ENCODE assay signal across 32 cellular contexts in genomic region chr4:112947616-112948015, GRCh38.
"Had no signal": no experiment of that assay in that cellular context is flagged by ENCODE, and none has a peak within 500 bp of the region (broad histone marks: within the 10 kb centered on the region; RNA-seq: fewer than 3 reads in every experiment).

No MANE protein-coding gene starts in this region.

- DNase-seq: activated CD4-positive, alpha-beta memory T cell treated with anti-CD3 and anti-CD28 coated beads for 36 hours; activated CD4-positive, alpha-beta T cell treated with anti-CD3 and anti-CD28 coated beads for 36 hours; activated CD4-positive, alpha-beta T cell treated with anti-CD3 and anti-CD28 coated beads, Interleukin-2, amount 10 ng/mL, durations not matched to agents 24 days and 14 days; activated CD4-positive, CD25-positive, alpha-beta regulatory T cell; activated CD4-positive, CD25-positive, alpha-beta regulatory T cell treated with anti-CD3 and anti-CD28 coated beads, Interleukin-2, amount 50 U/mL, for 72 hours; activated CD8-positive, alpha-beta memory T cell treated with anti-CD3 and anti-CD28 coated beads, Interleukin-2, amount 10 ng/mL, durations not matched to agents 7 days and 5 days; activated CD8-positive, alpha-beta memory T cell treated with anti-CD3 and anti-CD28 coated beads, Interleukin-2, amount 50 U/mL, for 4 hours; activated CD8-positive, alpha-beta T cell treated with anti-CD3 and anti-CD28 coated beads, Interleukin-2, amount 10 ng/mL, durations not matched to agents 7 days and 5 days; activated effector memory CD4-positive, alpha-beta T cell treated with anti-CD3 and anti-CD28 coated beads, Interleukin-2, amount 50 U/mL, for 16 hours; activated naive CD4-positive, alpha-beta T cell treated with anti-CD3 and anti-CD28 coated beads for 36 hours; activated naive CD8-positive, alpha-beta T cell treated with anti-CD3 and anti-CD28 coated beads for 36 hours; activated naive CD8-positive, alpha-beta T cell treated with anti-CD3 and anti-CD28 coated beads, Interleukin-2, amount 50 U/mL, for 24 hours; activated T-cell treated with anti-CD3 and anti-CD28 coated beads, Interleukin-2, amount 50 U/mL, for 1 hour; activated T-cell treated with anti-CD3 and anti-CD28 coated beads, Interleukin-2, amount 50 U/mL, for 48 hours; adrenal gland; amygdala; brain microvascular endothelial cell; effector CD4-positive, alpha-beta T cell; effector memory CD8-positive, alpha-beta T cell; esophagus squamous epithelium; foreskin melanocyte; heart right ventricle; T-helper 2 cell had no signal

- H3K4me3 Mint-ChIP-seq: activated CD4-positive, alpha-beta memory T cell treated with anti-CD3 and anti-CD28 coated beads for 36 hours; activated CD4-positive, alpha-beta T cell treated with anti-CD3 and anti-CD28 coated beads for 36 hours; activated CD4-positive, alpha-beta T cell treated with anti-CD3 and anti-CD28 coated beads, Interleukin-2, amount 10 ng/mL, durations not matched to agents 24 days and 14 days; activated CD8-positive, alpha-beta memory T cell treated with anti-CD3 and anti-CD28 coated beads, Interleukin-2, amount 10 ng/mL, durations not matched to agents 7 days and 5 days; activated CD8-positive, alpha-beta T cell treated with anti-CD3 and anti-CD28 coated beads, Interleukin-2, amount 10 ng/mL, durations not matched to agents 7 days and 5 days; activated naive CD4-positive, alpha-beta T cell treated with anti-CD3 and anti-CD28 coated beads for 36 hours; activated naive CD4-positive, alpha-beta T cell treated with anti-CD3 and anti-CD28 coated beads, Interleukin-2, amount 50 U/mL, for 24 hours; activated naive CD8-positive, alpha-beta T cell treated with anti-CD3 and anti-CD28 coated beads for 36 hours; activated naive CD8-positive, alpha-beta T cell treated with anti-CD3 and anti-CD28 coated beads, Interleukin-2, amount 50 U/mL, for 24 hours; activated T-helper 1 cell treated with anti-CD3 and anti-CD28 coated beads, Interleukin-12 subunit alpha, Interleukin-12 subunit beta, Interleukin-2, Interleukin-4 antibody, amounts not matched to agents 30 ng/mL and 10 ng/mL and 1 ng/mL, durations not matched to agents 14 hours and 24 hours and 36 hours; central memory CD8-positive, alpha-beta T cell; dendritic cell treated with granulocyte-macrophage colony-stimulating factor and Interleukin-4, amounts not matched to agents 40 ng/mL and 50 ng/mL, for 4 days; effector memory CD8-positive, alpha-beta T cell had no signal

- H3K36me3 Mint-ChIP-seq: activated CD4-positive, alpha-beta memory T cell treated with anti-CD3 and anti-CD28 coated beads for 36 hours; activated CD8-positive, alpha-beta memory T cell treated with anti-CD3 and anti-CD28 coated beads, Interleukin-2, amount 10 ng/mL, durations not matched to agents 7 days and 5 days; activated naive CD4-positive, alpha-beta T cell treated with anti-CD3 and anti-CD28 coated beads, Interleukin-2, amount 50 U/mL, for 24 hours; activated naive CD8-positive, alpha-beta T cell treated with anti-CD3 and anti-CD28 coated beads for 36 hours had no signal

- H3K4me1 Mint-ChIP-seq: activated CD4-positive, alpha-beta T cell treated with anti-CD3 and anti-CD28 coated beads for 36 hours; activated CD4-positive, alpha-beta T cell treated with anti-CD3 and anti-CD28 coated beads, Interleukin-2, amount 10 ng/mL, durations not matched to agents 24 days and 14 days; activated CD8-positive, alpha-beta memory T cell treated with anti-CD3 and anti-CD28 coated beads, Interleukin-2, amount 10 ng/mL, durations not matched to agents 7 days and 5 days; activated naive CD4-positive, alpha-beta T cell treated with anti-CD3 and anti-CD28 coated beads, Interleukin-2, amount 50 U/mL, for 24 hours; activated naive CD8-positive, alpha-beta T cell treated with anti-CD3 and anti-CD28 coated beads for 36 hours; activated naive CD8-positive, alpha-beta T cell treated with anti-CD3 and anti-CD28 coated beads, Interleukin-2, amount 50 U/mL, for 24 hours; central memory CD8-positive, alpha-beta T cell had no signal

- H3K27ac Mint-ChIP-seq: activated CD4-positive, alpha-beta memory T cell treated with anti-CD3 and anti-CD28 coated beads for 36 hours; activated CD4-positive, alpha-beta T cell treated with anti-CD3 and anti-CD28 coated beads for 36 hours; activated CD4-positive, alpha-beta T cell treated with anti-CD3 and anti-CD28 coated beads, Interleukin-2, amount 10 ng/mL, durations not matched to agents 24 days and 14 days; activated CD8-positive, alpha-beta memory T cell treated with anti-CD3 and anti-CD28 coated beads, Interleukin-2, amount 10 ng/mL, durations not matched to agents 7 days and 5 days; activated CD8-positive, alpha-beta T cell treated with anti-CD3 and anti-CD28 coated beads, Interleukin-2, amount 10 ng/mL, durations not matched to agents 7 days and 5 days; activated naive CD4-positive, alpha-beta T cell treated with anti-CD3 and anti-CD28 coated beads for 36 hours; activated naive CD4-positive, alpha-beta T cell treated with anti-CD3 and anti-CD28 coated beads, Interleukin-2, amount 50 U/mL, for 24 hours; activated naive CD8-positive, alpha-beta T cell treated with anti-CD3 and anti-CD28 coated beads for 36 hours; activated naive CD8-positive, alpha-beta T cell treated with anti-CD3 and anti-CD28 coated beads, Interleukin-2, amount 50 U/mL, for 24 hours; activated T-helper 1 cell treated with anti-CD3 and anti-CD28 coated beads, Interleukin-12 subunit alpha, Interleukin-12 subunit beta, Interleukin-2, Interleukin-4 antibody, amounts not matched to agents 30 ng/mL and 10 ng/mL and 1 ng/mL, durations not matched to agents 14 hours and 24 hours and 36 hours; activated T-helper 2 cell treated with anti-CD3 and anti-CD28 coated beads, Interferon-gamma antibody, Interleukin-2, Interleukin-4, amounts not matched to agents 10 μg/mL and 5 μg/mL and 100 μg/mL, durations not matched to agents 14 hours and 24 hours and 36 hours; dendritic cell treated with granulocyte-macrophage colony-stimulating factor and Interleukin-4, amounts not matched to agents 40 ng/mL and 50 ng/mL, for 4 days; effector memory CD8-positive, alpha-beta T cell had no signal

- H3K9me3 Mint-ChIP-seq: activated CD4-positive, alpha-beta memory T cell treated with anti-CD3 and anti-CD28 coated beads for 36 hours; activated CD4-positive, alpha-beta T cell treated with anti-CD3 and anti-CD28 coated beads, Interleukin-2, amount 10 ng/mL, durations not matched to agents 24 days and 14 days; activated naive CD4-positive, alpha-beta T cell treated with anti-CD3 and anti-CD28 coated beads for 36 hours; activated naive CD4-positive, alpha-beta T cell treated with anti-CD3 and anti-CD28 coated beads, Interleukin-2, amount 50 U/mL, for 24 hours; activated naive CD8-positive, alpha-beta T cell treated with anti-CD3 and anti-CD28 coated beads for 36 hours; activated naive CD8-positive, alpha-beta T cell treated with anti-CD3 and anti-CD28 coated beads, Interleukin-2, amount 50 U/mL, for 24 hours; activated T-helper 1 cell treated with anti-CD3 and anti-CD28 coated beads, Interleukin-12 subunit alpha, Interleukin-12 subunit beta, Interleukin-2, Interleukin-4 antibody, amounts not matched to agents 30 ng/mL and 10 ng/mL and 1 ng/mL, durations not matched to agents 14 hours and 24 hours and 36 hours; activated T-helper 2 cell treated with anti-CD3 and anti-CD28 coated beads, Interferon-gamma antibody, Interleukin-2, Interleukin-4, amounts not matched to agents 10 μg/mL and 5 μg/mL and 100 μg/mL, durations not matched to agents 14 hours and 24 hours and 36 hours; central memory CD8-positive, alpha-beta T cell; dendritic cell treated with granulocyte-macrophage colony-stimulating factor and Interleukin-4, amounts not matched to agents 40 ng/mL and 50 ng/mL, for 4 days; effector memory CD8-positive, alpha-beta T cell had no signal

- H3K27ac ChIP-seq: adrenal gland, ascending aorta, brain microvascular endothelial cell, coronary artery, epithelial cell of prostate, esophagus squamous epithelium, gastroesophageal sphincter, heart right ventricle had no signal
